In genomic region chr14:58426819-58427288, GRCh38 we compare ENCODE assay signal across 8 cellular contexts. TPM values are rescaled to one million over a fixed set of nuclear protein-coding genes. Genes with fewer than 3 reads are reported as not detected.
DNase-seq lines count a peak whose midpoint lies in the region; ATAC-seq and TF ChIP-seq lines count a peak whose summit lies in the region.

No MANE protein-coding gene starts in this region.

- intact Hi-C loops in left lung (cut with DNase I), result no loop called here

- no peaks in the 10 kb centered on the region for H3K9me3 ChIP-seq in left lung

- in situ Hi-C loops in KBM-7 (cut with MboI; ENCODE audit: low pct_unique_long_range_greater_than_20kb, low sequenced_read_pairs), result no loop called here

- ATAC-seq in GM18502 (IDR thresholded peaks at IDR 0.05; ENCODE audit: poor library complexity, unreplicated experiment) (peak; percentile 44), HG02943 (IDR thresholded peaks at IDR 0.05; ENCODE audit: low read depth, unreplicated experiment) (peak; percentile 45), left lung (peak; percentile 75)

- peak overlapping the region; percentile 91 to 94 for H3K27ac ChIP-seq in left lung

- H3K27me3 ChIP-seq in left lung, result no peaks in the 10 kb centered on the region

- peaks cover 0 to 20% of the 10 kb centered on the region in 2 donors for H3K36me3 ChIP-seq in left lung

- H3K4me3 ChIP-seq in left lung, result peak overlapping the region; percentile 88 to 91

- no peak for TF ChIP-seq CTCF in left lung (IDR thresholded peaks at IDR 0.05)

- DNase-seq in NCI-H2227 (lab: John Stamatoyannopoulos, UW; ENCODE audit: unreplicated experiment) (peak; percentile 85), cerebellar cortex (ENCODE audit: low spot score) (peak; percentile 81), left lung (peak; percentile 65 to 83), KBM-7 (no peak)
- DNase-seq in activated CD4-positive, CD25-positive, alpha-beta regulatory T cell treated with anti-CD3 and anti-CD28 coated beads, Interleukin-2, amount 50 U/mL, for 72 hours, result peak; percentile 54
- peak; percentile 24 for DNase-seq in stimulated activated CD4-positive, alpha-beta T cell treated with anti-CD3 and anti-CD28 coated beads, Interleukin-2, amount 100 ng/mL, for 4 hours (ENCODE audit: low read depth)

- peaks cover 10 to 35% of the 10 kb centered on the region in 2 donors for H3K4me1 ChIP-seq in left lung

RNA-seq across cellular contexts. Expression of gene TIMM9, which starts 0.5 kb away (rescaled TPM):
- total RNA-seq in left lung, result 10 to 100 TPM; 22.5 to 29.8 TPM

RNA-seq across cellular contexts. Expression of gene KIAA0586, which starts 0.7 kb away (rescaled TPM):
- total RNA-seq in left lung, result 10 to 100 TPM; 14.2 to 19.4 TPM

RNA-seq across cellular contexts. Expression of gene TOMM20L, which starts 31.1 kb away (rescaled TPM):
- not detected for total RNA-seq in left lung
